In the genomic region with DNA sequence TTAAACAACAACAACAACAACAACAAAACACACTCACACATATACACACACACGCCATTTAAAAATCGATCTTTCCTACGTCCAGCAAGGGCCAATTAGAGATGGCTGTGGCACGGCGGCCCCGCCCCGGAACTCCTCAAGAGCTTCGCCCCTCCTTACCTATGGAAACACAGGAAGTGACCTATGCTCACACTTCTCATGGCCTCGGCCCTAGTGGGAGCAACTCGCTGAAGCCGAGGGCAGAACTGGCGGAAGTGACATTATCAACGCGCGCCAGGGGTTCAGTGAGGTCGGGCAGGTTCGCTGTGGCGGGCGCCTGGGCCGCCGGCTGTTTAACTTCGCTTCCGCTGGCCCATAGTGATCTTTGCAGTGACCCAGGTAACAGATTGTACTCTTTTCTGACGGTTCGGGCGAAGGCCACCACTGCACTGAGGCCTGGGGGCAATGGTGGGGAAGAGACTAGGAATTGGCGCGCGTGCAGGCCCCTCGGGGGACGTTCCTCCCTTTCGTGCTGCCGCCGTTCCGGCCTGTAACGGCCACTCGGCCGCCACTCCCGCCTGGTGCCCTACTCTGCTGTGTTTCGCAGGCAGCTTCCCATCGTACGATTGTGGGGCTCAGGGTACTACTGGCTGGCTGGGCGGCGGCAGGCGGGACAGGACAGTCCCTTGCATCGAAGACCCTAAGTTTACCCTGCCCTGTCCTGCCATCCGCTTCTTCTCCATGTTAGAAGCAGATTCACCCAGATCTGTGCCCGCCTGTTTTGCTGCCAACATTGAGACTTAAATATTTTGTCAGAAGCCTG, we compare ENCODE assay signal across 1 cellular context.
TF ChIP-seq lines count a peak whose summit lies in the region.

A gene (plus strand): TSS at position 284 of the 802 bp plus-strand sequence. CDS start 2,661 bp downstream, outside the sequence.

TF ChIP-seq in HepG2, 621 proteins besides CTCF, POLR2A, EP300 and RAD21 (continued from another document and continues in another):
- no peak for TF ChIP-seq CBX1 (IDR thresholded peaks at IDR 0.05; ENCODE audit: low read depth)
- TF ChIP-seq ZSCAN25 (CRISPR knock-in tag; IDR thresholded peaks at IDR 0.05), result 0 out of 2 replicates have a peak, but pooled peaks have one; percentile 48
- TF ChIP-seq ZNF674 (CRISPR knock-in tag; IDR thresholded peaks at IDR 0.05; ENCODE audit: low read depth), result no peak
- TF ChIP-seq RELA (CRISPR knock-in tag; IDR thresholded peaks at IDR 0.05), result no peak; the same call in 1 of the 2 replicates
- TF ChIP-seq RFX5 (IDR thresholded peaks at IDR 0.05; ENCODE audit: low read depth, low read length), result no peak
- peak; percentile 62; the same call in 1 of the 2 replicates for TF ChIP-seq ZNF780A (CRISPR knock-in tag; IDR thresholded peaks at IDR 0.05)
- peak; percentile 79; the same call in 1 of the 2 replicates for TF ChIP-seq ZKSCAN8 (CRISPR knock-in tag; IDR thresholded peaks at IDR 0.05; ENCODE audit: borderline replicate concordance)
- TF ChIP-seq ZFP41 (CRISPR knock-in tag; IDR thresholded peaks at IDR 0.05; ENCODE audit: borderline replicate concordance), result no peak
- TF ChIP-seq ETV5 (CRISPR knock-in tag; IDR thresholded peaks at IDR 0.05; ENCODE audit: borderline replicate concordance), result peak; percentile 95
- peak; percentile 91 for TF ChIP-seq ZNF614 (CRISPR knock-in tag; IDR thresholded peaks at IDR 0.05; ENCODE audit: borderline replicate concordance)
- no peak for TF ChIP-seq PCBP2 (optimal IDR thresholded peaks at IDR 0.05; ENCODE audit: low read depth, low read length, poor library complexity, severe bottlenecking)
- peak; percentile 66; the same call in 1 of the 2 replicates for TF ChIP-seq FOXJ3 (CRISPR knock-in tag; IDR thresholded peaks at IDR 0.05; ENCODE audit: borderline replicate concordance)
- peak; percentile 89 for TF ChIP-seq NFKB2 (CRISPR knock-in tag; IDR thresholded peaks at IDR 0.05; ENCODE audit: borderline replicate concordance)
- no peak for TF ChIP-seq SP1 (IDR thresholded peaks at IDR 0.05)
- peak; percentile 87 for TF ChIP-seq SP1 (CRISPR knock-in tag; IDR thresholded peaks at IDR 0.05)
- TF ChIP-seq, protein P1, sequence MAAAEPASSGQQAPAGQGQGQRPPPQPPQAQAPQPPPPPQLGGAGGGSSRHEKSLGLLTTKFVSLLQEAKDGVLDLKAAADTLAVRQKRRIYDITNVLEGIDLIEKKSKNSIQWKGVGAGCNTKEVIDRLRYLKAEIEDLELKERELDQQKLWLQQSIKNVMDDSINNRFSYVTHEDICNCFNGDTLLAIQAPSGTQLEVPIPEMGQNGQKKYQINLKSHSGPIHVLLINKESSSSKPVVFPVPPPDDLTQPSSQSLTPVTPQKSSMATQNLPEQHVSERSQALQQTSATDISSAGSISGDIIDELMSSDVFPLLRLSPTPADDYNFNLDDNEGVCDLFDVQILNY (CRISPR knock-in tag; conservative IDR thresholded peaks at IDR 0.05), result no peak; the same call in 1 of the 2 replicates
- peak; percentile 93 for TF ChIP-seq SP4 (CRISPR knock-in tag; IDR thresholded peaks at IDR 0.05)
- peak; percentile 84; the same call in 1 of the 2 replicates for TF ChIP-seq ZNF788 (CRISPR knock-in tag; IDR thresholded peaks at IDR 0.05; ENCODE audit: borderline replicate concordance)
- TF ChIP-seq ZNF841 (CRISPR knock-in tag; IDR thresholded peaks at IDR 0.05; ENCODE audit: borderline replicate concordance), result no peak
- TF ChIP-seq SMC3 (IDR thresholded peaks at IDR 0.05; ENCODE audit: low read length), result no peak
- TF ChIP-seq, protein P2, sequence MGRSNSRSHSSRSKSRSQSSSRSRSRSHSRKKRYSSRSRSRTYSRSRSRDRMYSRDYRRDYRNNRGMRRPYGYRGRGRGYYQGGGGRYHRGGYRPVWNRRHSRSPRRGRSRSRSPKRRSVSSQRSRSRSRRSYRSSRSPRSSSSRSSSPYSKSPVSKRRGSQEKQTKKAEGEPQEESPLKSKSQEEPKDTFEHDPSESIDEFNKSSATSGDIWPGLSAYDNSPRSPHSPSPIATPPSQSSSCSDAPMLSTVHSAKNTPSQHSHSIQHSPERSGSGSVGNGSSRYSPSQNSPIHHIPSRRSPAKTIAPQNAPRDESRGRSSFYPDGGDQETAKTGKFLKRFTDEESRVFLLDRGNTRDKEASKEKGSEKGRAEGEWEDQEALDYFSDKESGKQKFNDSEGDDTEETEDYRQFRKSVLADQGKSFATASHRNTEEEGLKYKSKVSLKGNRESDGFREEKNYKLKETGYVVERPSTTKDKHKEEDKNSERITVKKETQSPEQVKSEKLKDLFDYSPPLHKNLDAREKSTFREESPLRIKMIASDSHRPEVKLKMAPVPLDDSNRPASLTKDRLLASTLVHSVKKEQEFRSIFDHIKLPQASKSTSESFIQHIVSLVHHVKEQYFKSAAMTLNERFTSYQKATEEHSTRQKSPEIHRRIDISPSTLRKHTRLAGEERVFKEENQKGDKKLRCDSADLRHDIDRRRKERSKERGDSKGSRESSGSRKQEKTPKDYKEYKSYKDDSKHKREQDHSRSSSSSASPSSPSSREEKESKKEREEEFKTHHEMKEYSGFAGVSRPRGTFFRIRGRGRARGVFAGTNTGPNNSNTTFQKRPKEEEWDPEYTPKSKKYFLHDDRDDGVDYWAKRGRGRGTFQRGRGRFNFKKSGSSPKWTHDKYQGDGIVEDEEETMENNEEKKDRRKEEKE (IDR thresholded peaks at IDR 0.05), result no peak
- TF ChIP-seq ZC3H13 (CRISPR knock-in tag; IDR thresholded peaks at IDR 0.05), result peak; percentile 70; the same call in 1 of the 2 replicates
- TF ChIP-seq ZNF329 (CRISPR knock-in tag; IDR thresholded peaks at IDR 0.05; ENCODE audit: low read depth), result no peak
- no peak for TF ChIP-seq SMARCE1 (IDR thresholded peaks at IDR 0.05; ENCODE audit: borderline replicate concordance)
- peak; percentile 99 for TF ChIP-seq SAP130 (CRISPR knock-in tag; IDR thresholded peaks at IDR 0.05; ENCODE audit: low read depth)
- TF ChIP-seq, protein P3, sequence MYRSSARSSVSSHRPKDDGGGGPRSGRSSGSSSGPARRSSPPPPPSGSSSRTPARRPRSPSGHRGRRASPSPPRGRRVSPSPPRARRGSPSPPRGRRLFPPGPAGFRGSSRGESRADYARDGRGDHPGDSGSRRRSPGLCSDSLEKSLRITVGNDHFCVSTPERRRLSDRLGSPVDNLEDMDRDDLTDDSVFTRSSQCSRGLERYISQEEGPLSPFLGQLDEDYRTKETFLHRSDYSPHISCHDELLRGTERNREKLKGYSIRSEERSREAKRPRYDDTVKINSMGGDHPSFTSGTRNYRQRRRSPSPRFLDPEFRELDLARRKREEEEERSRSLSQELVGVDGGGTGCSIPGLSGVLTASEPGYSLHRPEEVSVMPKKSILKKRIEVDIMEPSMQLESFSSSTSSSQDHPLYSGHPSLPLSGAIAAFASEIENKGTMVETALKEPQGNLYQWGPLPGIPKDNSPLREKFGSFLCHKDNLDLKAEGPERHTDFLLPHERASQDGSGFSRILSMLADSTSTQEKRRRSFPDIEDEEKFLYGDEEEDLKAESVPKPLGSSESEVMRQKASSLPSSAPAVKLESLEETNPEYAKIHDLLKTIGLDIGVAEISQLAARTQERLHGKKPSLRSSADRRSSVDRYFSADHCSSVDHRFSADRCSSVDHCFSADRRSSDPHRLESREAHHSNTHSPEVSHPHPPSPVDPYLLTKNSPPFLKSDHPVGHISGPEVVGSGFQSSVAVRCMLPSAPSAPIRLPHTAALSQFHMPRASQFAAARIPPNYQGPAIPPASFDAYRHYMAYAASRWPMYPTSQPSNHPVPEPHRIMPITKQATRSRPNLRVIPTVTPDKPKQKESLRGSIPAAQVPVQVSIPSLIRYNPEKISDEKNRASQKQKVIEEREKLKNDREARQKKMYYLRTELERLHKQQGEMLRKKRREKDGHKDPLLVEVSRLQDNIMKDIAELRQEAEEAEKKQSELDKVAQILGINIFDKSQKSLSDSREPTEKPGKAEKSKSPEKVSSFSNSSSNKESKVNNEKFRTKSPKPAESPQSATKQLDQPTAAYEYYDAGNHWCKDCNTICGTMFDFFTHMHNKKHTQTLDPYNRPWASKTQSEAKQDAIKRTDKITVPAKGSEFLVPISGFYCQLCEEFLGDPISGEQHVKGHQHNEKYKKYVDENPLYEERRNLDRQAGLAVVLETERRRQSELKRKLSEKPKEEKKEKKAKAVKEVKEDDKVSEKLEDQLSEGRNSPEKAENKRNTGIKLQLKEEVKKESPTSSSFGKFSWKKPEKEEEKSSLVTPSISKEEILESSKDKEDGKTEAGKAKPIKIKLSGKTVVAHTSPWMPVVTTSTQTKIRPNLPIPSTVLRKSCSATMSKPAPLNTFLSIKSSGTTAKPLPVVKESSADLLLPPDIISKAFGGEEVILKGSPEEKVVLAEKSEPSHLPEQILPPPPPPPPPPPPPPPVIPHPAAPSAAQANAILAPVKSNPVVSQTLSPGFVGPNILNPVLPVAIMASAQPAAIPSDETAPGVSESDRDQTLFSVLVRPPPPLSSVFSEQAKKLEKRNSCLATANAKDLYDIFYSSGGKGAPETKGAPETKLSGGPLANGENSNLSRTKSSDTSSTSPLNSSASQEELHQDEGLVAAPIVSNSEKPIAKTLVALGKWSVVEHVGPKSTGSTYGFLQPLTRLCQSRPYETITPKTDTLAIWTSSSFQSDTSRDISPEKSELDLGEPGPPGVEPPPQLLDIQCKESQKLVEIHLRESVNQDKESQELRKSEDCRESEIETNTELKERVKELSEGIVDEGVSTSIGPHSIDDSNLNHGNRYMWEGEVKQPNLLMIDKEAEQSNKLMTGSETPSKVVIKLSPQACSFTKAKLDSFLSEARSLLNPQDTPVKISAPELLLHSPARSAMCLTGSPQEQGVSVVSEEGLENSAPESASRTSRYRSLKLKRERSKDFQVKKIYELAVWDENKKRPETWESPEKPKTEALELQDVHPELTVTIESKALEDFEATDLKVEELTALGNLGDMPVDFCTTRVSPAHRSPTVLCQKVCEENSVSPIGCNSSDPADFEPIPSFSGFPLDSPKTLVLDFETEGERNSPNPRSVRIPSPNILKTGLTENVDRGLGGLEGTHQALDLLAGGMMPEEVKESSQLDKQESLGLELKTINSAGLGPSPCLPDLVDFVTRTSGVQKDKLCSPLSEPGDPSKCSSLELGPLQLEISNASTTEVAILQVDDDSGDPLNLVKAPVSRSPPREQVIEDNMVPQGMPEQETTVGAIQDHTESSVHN (CRISPR knock-in tag; IDR thresholded peaks at IDR 0.05), result 0 out of 2 replicates have a peak, but pooled peaks have one; percentile 38
- TF ChIP-seq ARID2 (CRISPR knock-in tag; IDR thresholded peaks at IDR 0.05; ENCODE audit: borderline replicate concordance), result no peak
- peak; percentile 66; the same call in 1 of the 2 replicates for TF ChIP-seq ZBTB20 (CRISPR knock-in tag; IDR thresholded peaks at IDR 0.05; ENCODE audit: borderline replicate concordance, low read depth)
- TF ChIP-seq CREM (IDR thresholded peaks at IDR 0.05), result peak; percentile 100
- peak; percentile 92 for TF ChIP-seq CREM (CRISPR knock-in tag; IDR thresholded peaks at IDR 0.05)
- TF ChIP-seq KDM2A (CRISPR knock-in tag; IDR thresholded peaks at IDR 0.05; ENCODE audit: borderline replicate concordance, low read depth), result peak; percentile 98
- no peak for TF ChIP-seq ZNF333 (CRISPR knock-in tag; IDR thresholded peaks at IDR 0.05; ENCODE audit: borderline replicate concordance)
- peak; percentile 77 for TF ChIP-seq ZNF543 (CRISPR knock-in tag; IDR thresholded peaks at IDR 0.05)
- TF ChIP-seq, protein P4, sequence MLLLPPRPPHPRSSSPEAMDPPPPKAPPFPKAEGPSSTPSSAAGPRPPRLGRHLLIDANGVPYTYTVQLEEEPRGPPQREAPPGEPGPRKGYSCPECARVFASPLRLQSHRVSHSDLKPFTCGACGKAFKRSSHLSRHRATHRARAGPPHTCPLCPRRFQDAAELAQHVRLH (CRISPR knock-in tag; IDR thresholded peaks at IDR 0.05; ENCODE audit: borderline replicate concordance, low read depth), result peak; percentile 88; the same call in 1 of the 2 replicates
- TF ChIP-seq, protein P5, sequence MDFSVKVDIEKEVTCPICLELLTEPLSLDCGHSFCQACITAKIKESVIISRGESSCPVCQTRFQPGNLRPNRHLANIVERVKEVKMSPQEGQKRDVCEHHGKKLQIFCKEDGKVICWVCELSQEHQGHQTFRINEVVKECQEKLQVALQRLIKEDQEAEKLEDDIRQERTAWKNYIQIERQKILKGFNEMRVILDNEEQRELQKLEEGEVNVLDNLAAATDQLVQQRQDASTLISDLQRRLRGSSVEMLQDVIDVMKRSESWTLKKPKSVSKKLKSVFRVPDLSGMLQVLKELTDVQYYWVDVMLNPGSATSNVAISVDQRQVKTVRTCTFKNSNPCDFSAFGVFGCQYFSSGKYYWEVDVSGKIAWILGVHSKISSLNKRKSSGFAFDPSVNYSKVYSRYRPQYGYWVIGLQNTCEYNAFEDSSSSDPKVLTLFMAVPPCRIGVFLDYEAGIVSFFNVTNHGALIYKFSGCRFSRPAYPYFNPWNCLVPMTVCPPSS (IDR thresholded peaks at IDR 0.05), result no peak
- TF ChIP-seq, protein P6, sequence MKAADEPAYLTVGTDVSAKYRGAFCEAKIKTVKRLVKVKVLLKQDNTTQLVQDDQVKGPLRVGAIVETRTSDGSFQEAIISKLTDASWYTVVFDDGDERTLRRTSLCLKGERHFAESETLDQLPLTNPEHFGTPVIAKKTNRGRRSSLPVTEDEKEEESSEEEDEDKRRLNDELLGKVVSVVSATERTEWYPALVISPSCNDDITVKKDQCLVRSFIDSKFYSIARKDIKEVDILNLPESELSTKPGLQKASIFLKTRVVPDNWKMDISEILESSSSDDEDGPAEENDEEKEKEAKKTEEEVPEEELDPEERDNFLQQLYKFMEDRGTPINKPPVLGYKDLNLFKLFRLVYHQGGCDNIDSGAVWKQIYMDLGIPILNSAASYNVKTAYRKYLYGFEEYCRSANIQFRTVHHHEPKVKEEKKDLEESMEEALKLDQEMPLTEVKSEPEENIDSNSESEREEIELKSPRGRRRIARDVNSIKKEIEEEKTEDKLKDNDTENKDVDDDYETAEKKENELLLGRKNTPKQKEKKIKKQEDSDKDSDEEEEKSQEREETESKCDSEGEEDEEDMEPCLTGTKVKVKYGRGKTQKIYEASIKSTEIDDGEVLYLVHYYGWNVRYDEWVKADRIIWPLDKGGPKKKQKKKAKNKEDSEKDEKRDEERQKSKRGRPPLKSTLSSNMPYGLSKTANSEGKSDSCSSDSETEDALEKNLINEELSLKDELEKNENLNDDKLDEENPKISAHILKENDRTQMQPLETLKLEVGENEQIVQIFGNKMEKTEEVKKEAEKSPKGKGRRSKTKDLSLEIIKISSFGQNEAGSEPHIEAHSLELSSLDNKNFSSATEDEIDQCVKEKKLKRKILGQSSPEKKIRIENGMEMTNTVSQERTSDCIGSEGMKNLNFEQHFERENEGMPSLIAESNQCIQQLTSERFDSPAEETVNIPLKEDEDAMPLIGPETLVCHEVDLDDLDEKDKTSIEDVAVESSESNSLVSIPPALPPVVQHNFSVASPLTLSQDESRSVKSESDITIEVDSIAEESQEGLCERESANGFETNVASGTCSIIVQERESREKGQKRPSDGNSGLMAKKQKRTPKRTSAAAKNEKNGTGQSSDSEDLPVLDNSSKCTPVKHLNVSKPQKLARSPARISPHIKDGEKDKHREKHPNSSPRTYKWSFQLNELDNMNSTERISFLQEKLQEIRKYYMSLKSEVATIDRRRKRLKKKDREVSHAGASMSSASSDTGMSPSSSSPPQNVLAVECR (CRISPR knock-in tag; IDR thresholded peaks at IDR 0.05; ENCODE audit: borderline replicate concordance), result peak; percentile 99
- TF ChIP-seq ZNF75D (CRISPR knock-in tag; IDR thresholded peaks at IDR 0.05; ENCODE audit: borderline replicate concordance), result no peak
